Comparison of ENCODE assay signal across 1 cellular context in genomic region chr6:31356216-31356945, GRCh38.
TF ChIP-seq lines count a peak whose summit lies in the region.

No MANE protein-coding gene starts in this region.

TF ChIP-seq in HCT116, 20 proteins besides CTCF, POLR2A, EP300 and RAD21 (continued from another document):
- TF ChIP-seq ZBTB33 (IDR thresholded peaks at IDR 0.05; ENCODE audit: extremely low read depth, insufficient replicate concordance, low read length) (no peak), SRF (IDR thresholded peaks at IDR 0.05; ENCODE audit: low read depth) (no peak), ZNF274 (IDR thresholded peaks at IDR 0.05; ENCODE audit: low read depth, low read length) (no peak), EZH2 (IDR thresholded peaks at IDR 0.05) (no peak), POLR2AphosphoS5 (IDR thresholded peaks at IDR 0.05; ENCODE audit: low read depth, low read length) (no peak), SIN3A (IDR thresholded peaks at IDR 0.05; ENCODE audit: low read depth) (no peak), REST (IDR thresholded peaks at IDR 0.05; ENCODE audit: low read depth) (no peak), YY1 (IDR thresholded peaks at IDR 0.05; ENCODE audit: extremely low read depth, insufficient replicate concordance, low read depth, low read length) (no peak), SP1 (IDR thresholded peaks at IDR 0.05; ENCODE audit: low read depth) (no peak)
